In genomic region chr1:16213013-16213412, GRCh38 we compare ENCODE assay signal across 1 cellular context.
TF ChIP-seq lines count a peak whose summit lies in the region.

No MANE protein-coding gene starts in this region.

TF ChIP-seq in GM23338, 12 proteins besides CTCF, POLR2A, EP300 and RAD21 (continued from another document):
- TF ChIP-seq REST (IDR thresholded peaks at IDR 0.05; ENCODE audit: unreplicated experiment): no peak
- TF ChIP-seq ZNF462 (CRISPR knock-in tag; IDR thresholded peaks at IDR 0.05): no peak
- TF ChIP-seq POLR2AphosphoS5 (IDR thresholded peaks at IDR 0.05; ENCODE audit: low read depth): no peak
- TF ChIP-seq JUNB (IDR thresholded peaks at IDR 0.05; ENCODE audit: unreplicated experiment): no peak
- TF ChIP-seq ZNF331 (CRISPR knock-in tag; IDR thresholded peaks at IDR 0.05; ENCODE audit: low read depth): no peak
